17 cellular contexts compared by ENCODE assay signal in the genomic region with DNA sequence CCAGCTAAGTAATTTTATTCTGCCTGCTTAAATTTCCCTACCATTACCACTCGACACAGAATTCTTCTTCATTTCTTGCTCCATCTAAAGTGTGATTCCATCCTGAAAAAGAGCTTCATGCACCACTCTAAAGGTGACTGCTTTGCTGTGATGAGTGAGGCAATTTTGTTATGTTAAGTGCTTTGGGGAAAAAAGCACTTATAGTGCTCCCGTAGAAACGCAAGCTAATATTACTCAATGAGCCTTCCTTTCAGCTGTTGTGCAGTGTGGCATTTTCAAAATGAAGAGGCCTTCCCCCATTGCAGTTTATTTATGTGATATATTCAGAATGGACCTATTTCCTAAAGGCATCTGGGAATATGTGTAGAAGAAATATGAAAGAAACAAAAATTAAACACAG.
"Had no signal": no experiment of that assay in that cellular context is flagged by ENCODE, and none has a peak within 500 bp of the region (broad histone marks: within the 10 kb centered on the region; RNA-seq: fewer than 3 reads in every experiment).

No MANE protein-coding gene starts in this region.

- H3K36me3 ChIP-seq: esophagus muscularis mucosa, left ventricle myocardium inferior, right atrium auricular region, suprapubic skin had no signal

- H3K27me3 ChIP-seq: esophagus muscularis mucosa, right atrium auricular region, suprapubic skin had no signal

- H3K9me3 ChIP-seq: esophagus muscularis mucosa, right atrium auricular region, suprapubic skin had no signal

- DNase-seq: activated CD4-positive, alpha-beta T cell treated with anti-CD3 and anti-CD28 coated beads, Interleukin-2, amount 50 U/mL, for 1 hour; activated naive CD8-positive, alpha-beta T cell treated with anti-CD3 and anti-CD28 coated beads for 36 hours; amygdala; central memory CD4-positive, alpha-beta T cell; hippocampal formation; kidney; left ventricle myocardium inferior; natural killer cell; nucleus accumbens; stimulated activated CD4-positive, alpha-beta T cell treated with anti-CD3 and anti-CD28 coated beads, Interleukin-4, amount 100 ng/mL, for 4 hours; stimulated activated CD8-positive, alpha-beta memory T cell treated with anti-CD3 and anti-CD28 coated beads, Interleukin-4, amount 100 ng/mL, for 48 hours; stimulated activated naive CD4-positive, alpha-beta T cell treated with Interleukin-2 at 50 U/mL for 16 hours had no signal

- H3K4me3 ChIP-seq: coronary artery, esophagus muscularis mucosa, left ventricle myocardium inferior, right atrium auricular region, skin epidermis, suprapubic skin had no signal

- H3K4me1 ChIP-seq: esophagus muscularis mucosa, left ventricle myocardium inferior, right atrium auricular region, suprapubic skin had no signal

- H3K27ac ChIP-seq: coronary artery, esophagus muscularis mucosa, left ventricle myocardium inferior, right atrium auricular region, skin epidermis, suprapubic skin had no signal
